In the genomic region with DNA sequence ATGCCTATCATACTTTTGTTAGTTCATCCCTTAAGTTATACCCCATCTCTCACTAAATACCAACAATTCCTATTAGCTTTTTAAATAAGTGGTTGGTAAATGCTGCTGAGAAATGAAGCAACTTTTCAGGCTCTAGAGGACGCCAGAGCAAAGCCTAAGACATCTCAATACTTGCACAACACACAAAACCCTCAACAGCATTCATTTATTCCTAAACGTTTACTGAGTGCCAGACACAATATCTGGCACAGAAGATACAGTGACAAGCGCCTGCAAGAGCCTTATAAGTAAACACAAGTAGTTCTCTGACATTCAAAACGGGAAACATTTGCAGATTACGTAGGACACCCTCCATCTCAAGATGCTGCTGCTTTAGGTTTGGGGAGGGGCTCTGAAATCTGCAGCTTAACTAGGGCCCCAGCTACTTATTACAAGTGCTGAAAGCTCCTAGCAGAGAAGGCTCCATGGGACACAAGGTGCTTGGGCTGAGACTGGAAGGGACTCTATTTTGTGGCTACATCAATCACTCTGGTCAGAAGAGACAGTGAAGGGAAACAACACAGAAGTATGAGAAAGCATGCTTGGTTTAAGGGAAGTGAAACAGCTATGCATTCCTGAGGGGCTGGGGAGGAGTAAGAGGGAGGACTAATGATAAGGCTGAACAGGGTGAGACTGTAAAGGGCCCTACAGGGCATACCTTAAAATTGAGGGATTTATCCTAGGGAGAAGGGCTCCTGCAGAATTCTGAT, we compare ENCODE assay signal across 8 cellular contexts.
DNase-seq lines count a peak whose midpoint lies in the region; ATAC-seq and TF ChIP-seq lines count a peak whose summit lies in the region.

No MANE protein-coding gene starts in this region.

- peak; percentile 43 for TF ChIP-seq CTCF in cardiac muscle cell (IDR thresholded peaks at IDR 0.05; ENCODE audit: low read depth, low read length)
- TF ChIP-seq CTCF in Panc1 (IDR thresholded peaks at IDR 0.05) = peak; percentile 19; the same call in 1 of the 2 replicates
- peak in 2 of 4 donors; percentile 13 to 19 for TF ChIP-seq CTCF in right lobe of liver (IDR thresholded peaks at IDR 0.05)
- TF ChIP-seq CTCF in foreskin keratinocyte (conservative IDR thresholded peaks at IDR 0.05) = no peak

- DNase-seq in cardiac muscle cell (ENCODE audit: low read depth in 1 of 2, low spot score in 1 of 2) (peak; percentile 29 to 69), Right ventricle myocardium inferior (ENCODE audit: missing footprints) (no peak), Panc1 (ENCODE audit: low read depth, low spot score) (no peak), right lobe of liver (no peak), HPDE6-E6E7 (ENCODE audit: extremely low spot score) (no peak), foreskin keratinocyte (no peak), NCI-H748 (lab: John Stamatoyannopoulos, UW; ENCODE audit: unreplicated experiment) (no peak)

- intact Hi-C loops in Right ventricle myocardium inferior (cut with DNase I) = no loop called here
- intact Hi-C loops in Panc1 (cut with micrococcal nuclease; ENCODE audit: unreplicated experiment) = no loop called here
- intact Hi-C loops in right lobe of liver (cut with DNase I) = no loop called here

- CTCF ChIA-PET in Panc1 (lab: Charles Lee) = no interaction called here

- BruUV-seq in Panc1 (replicated peaks; lab: Mats Ljungman, UMichigan) = no TSS peak

- H3K4me3 ChIP-seq in cardiac muscle cell (no peak overlapping the region), Panc1 (ENCODE audit: low read depth in 2 of 2, low read length in 2 of 2) (no peak overlapping the region), right lobe of liver (no peak overlapping the region)

- peak overlapping the region; percentile 74 for H3K27ac ChIP-seq in cardiac muscle cell
- no peak overlapping the region for H3K27ac ChIP-seq in Panc1 (ENCODE audit: low read length)
- no peak overlapping the region for H3K27ac ChIP-seq in right lobe of liver
- H3K27ac ChIP-seq in foreskin keratinocyte = no peak overlapping the region

- no peak for TF ChIP-seq POLR2A in right lobe of liver (IDR thresholded peaks at IDR 0.05)

- no peaks in the 10 kb centered on the region for H3K9me3 ChIP-seq in cardiac muscle cell (ENCODE audit: low read depth)
- H3K9me3 ChIP-seq in Panc1 (ENCODE audit: control insufficient read depth, insufficient read depth, low read depth, low read length) = no peaks in the 10 kb centered on the region
- H3K9me3 ChIP-seq in right lobe of liver = no peaks in the 10 kb centered on the region

- peaks cover 18% of the 10 kb centered on the region for H3K4me1 ChIP-seq in cardiac muscle cell (ENCODE audit: low read depth)
- H3K4me1 ChIP-seq in Panc1 (ENCODE audit: control insufficient read depth, insufficient read depth, low read length) = no peaks in the 10 kb centered on the region
- H3K4me1 ChIP-seq in right lobe of liver = peaks cover 0 to 9% (median 4%) of the 10 kb centered on the region in 4 donors
- H3K4me1 ChIP-seq in foreskin keratinocyte = no peaks in the 10 kb centered on the region

- in situ Hi-C loops in Panc1 (cut with HindIII; ENCODE audit: low pct_unique_long_range_greater_than_20kb, low sequenced_read_pairs) = no loop called here

- 47% methylated on average over 5 of the region's 5 CpGs for WGBS in right lobe of liver (ENCODE audit: insufficient coverage, low coverage, low lambda C conversion rate, missing lambda C conversion rate)

- H3K36me3 ChIP-seq in cardiac muscle cell = no peaks in the 10 kb centered on the region
- no peaks in the 10 kb centered on the region for H3K36me3 ChIP-seq in Panc1 (ENCODE audit: control insufficient read depth, insufficient read depth, low read length)
- no peaks in the 10 kb centered on the region for H3K36me3 ChIP-seq in right lobe of liver

- no peak for ATAC-seq in Right ventricle myocardium inferior
- ATAC-seq in HG02973 (IDR thresholded peaks at IDR 0.05; ENCODE audit: unreplicated experiment) = peak; percentile 81
- no peak for ATAC-seq in Panc1
- ATAC-seq in right lobe of liver = peak in 3 of 4 donors; percentile 32 to 35 (median 34)
- no peak for ATAC-seq in foreskin keratinocyte

- H3K27me3 ChIP-seq in cardiac muscle cell (no peaks in the 10 kb centered on the region), Panc1 (ENCODE audit: control insufficient read depth, insufficient read depth, low read length) (no peaks in the 10 kb centered on the region), right lobe of liver (no peaks in the 10 kb centered on the region), foreskin keratinocyte (no peaks in the 10 kb centered on the region)

- POLR2A ChIA-PET in Panc1 (lab: Charles Lee) = no interaction called here

Comparison
In these comparisons a context has a peak if more than half of its experiments do, and no peak if none do; other contexts are left out.
1. DNase-seq: peak in cardiac muscle cell (2 of 2); none in Right ventricle myocardium inferior (single experiment), Panc1 (single experiment), right lobe of liver (0 of 3), HPDE6-E6E7 (single experiment), foreskin keratinocyte (0 of 2) and NCI-H748 (single experiment).
2. ATAC-seq: peak in HG02973 (single experiment) and right lobe of liver (3 of 4); none in Right ventricle myocardium inferior (single experiment), Panc1 (single experiment) and foreskin keratinocyte (single experiment).